In genomic region chr1:91883470-91883869, GRCh38 we compare ENCODE assay signal across 8 cellular contexts.
DNase-seq lines count a peak whose midpoint lies in the region; ATAC-seq, FAIRE-seq and TF ChIP-seq lines count a peak whose summit lies in the region.

No MANE protein-coding gene starts in this region.

- FAIRE-seq in A204.1 (lab: Jason Lieb, UNC), result peak; percentile 82

- H3K27me3 ChIP-seq in GM06990 (replicated peaks; ENCODE audit: control insufficient read depth, insufficient read depth, low read length), result no peaks in the 10 kb centered on the region

- H3K36me3 ChIP-seq in GM06990 (ENCODE audit: control insufficient read depth, insufficient read depth, low read length), result no peaks in the 10 kb centered on the region

- TF ChIP-seq CTCF in GM06990 (IDR thresholded peaks at IDR 0.05; ENCODE audit: insufficient read depth, low read length, poor library complexity, severe bottlenecking), result peak; percentile 59
- TF ChIP-seq CTCF in fibroblast of pulmonary artery (IDR thresholded peaks at IDR 0.05; ENCODE audit: low read length, missing control alignments), result peak; percentile 61

- H3K4me3 ChIP-seq in GM06990 (replicated peaks; ENCODE audit: low read depth, low read length) (no peak overlapping the region; the same call in 1 of the 2 replicates), fibroblast of pulmonary artery (replicated peaks; ENCODE audit: low read depth, low read length) (peak overlapping the region; percentile 15)

- DNase-seq in GM06990 (ENCODE audit: extremely low read depth, insufficient read length) (no peak), SW480 (ENCODE audit: low spot score) (peak; percentile 49), fibroblast of pulmonary artery (ENCODE audit: low read depth) (peak; percentile 67), superior temporal gyrus (ENCODE audit: extremely low spot score) (peak; percentile 35)

- ATAC-seq in HG03432 (IDR thresholded peaks at IDR 0.05; ENCODE audit: unreplicated experiment) (no peak), HG03565 (IDR thresholded peaks at IDR 0.05; ENCODE audit: unreplicated experiment) (no peak), GM19395 (IDR thresholded peaks at IDR 0.05; ENCODE audit: unreplicated experiment) (no peak)
